ENCODE assay signal across 13 cellular contexts in the genomic region with DNA sequence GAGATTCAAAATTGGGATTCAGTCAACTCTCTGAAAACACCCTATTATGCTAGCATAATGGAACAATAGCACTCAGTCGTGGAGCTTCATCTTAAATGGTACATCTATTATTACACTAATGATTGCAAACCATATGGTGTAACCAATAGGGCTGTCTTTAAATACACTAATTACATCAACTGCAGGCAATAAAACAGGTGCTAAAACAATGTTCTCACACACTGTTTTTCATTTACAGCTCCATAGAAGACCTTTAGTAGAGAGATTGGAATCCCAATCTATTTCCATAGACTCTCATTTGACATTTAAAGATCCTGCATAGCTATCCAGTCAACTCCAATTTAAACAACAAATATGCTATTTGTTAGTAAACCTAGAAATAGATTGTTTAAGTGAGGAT.
"Had no signal": no experiment of that assay in that cellular context is flagged by ENCODE, and none has a peak within 500 bp of the region (broad histone marks: within the 10 kb centered on the region; RNA-seq: fewer than 3 reads in every experiment).

No MANE protein-coding gene starts in this region.

- DNase-seq: activated CD4-positive, alpha-beta T cell treated with anti-CD3 and anti-CD28 coated beads, Interleukin-2, amount 50 U/mL, for 48 hours; activated CD4-positive, CD25-positive, alpha-beta regulatory T cell treated with anti-CD3 and anti-CD28 coated beads, Interleukin-2, amount 50 U/mL, for 72 hours; activated CD8-positive, alpha-beta memory T cell treated with anti-CD3 and anti-CD28 coated beads, Interleukin-2, amount 10 ng/mL, durations not matched to agents 7 days and 5 days; activated effector memory CD4-positive, alpha-beta T cell treated with Interleukin-2 at 50 U/mL for 16 hours; activated T-cell treated with anti-CD3 and anti-CD28 coated beads, Interleukin-2, amount 50 U/mL, for 24 hours; central memory CD4-positive, alpha-beta T cell; cortex of kidney; effector CD8-positive, alpha-beta T cell; foreskin melanocyte; head of caudate nucleus; nephron progenitor cell; stimulated activated CD4-positive, alpha-beta T cell treated with anti-CD3 and anti-CD28 coated beads, Interleukin-2, amount 100 ng/mL, for 48 hours; upper lobe of left lung had no signal
